In genomic region chr6:32837651-32838113, GRCh38 we compare ENCODE assay signal across 8 cellular contexts. TPM values are rescaled to one million over a fixed set of nuclear protein-coding genes. Genes with fewer than 3 reads are reported as not detected.
A peak's percentile ranks its signal among the peaks of the same experiment; 100 is the strongest.
DNase-seq lines count a peak whose midpoint lies in the region; ATAC-seq and TF ChIP-seq lines count a peak whose summit lies in the region.

No MANE protein-coding gene starts in this region.

- H3K27me3 ChIP-seq in adipocyte (replicated peaks; ENCODE audit: control insufficient read depth, insufficient read depth, low read length) (no peaks in the 10 kb centered on the region), transverse colon (no peaks in the 10 kb centered on the region)

- peak overlapping the region; percentile 88 for H3K4me3 Mint-ChIP-seq in stimulated activated naive CD8-positive, alpha-beta T cell treated with anti-CD3 and anti-CD28 coated beads, Interleukin-15, Interleukin-2, amounts not matched to agents 100 ng/mL and 50 ng/mL, for 24 hours

- no peak for DNase-seq in stimulated activated naive CD8-positive, alpha-beta T cell treated with anti-CD3 and anti-CD28 coated beads, Interleukin-15, Interleukin-2, amounts not matched to agents 100 U/mL and 50 U/mL, for 24 hours
- no peak for DNase-seq in adipocyte (ENCODE audit: low read depth)
- peak; percentile 87 for DNase-seq in kidney tubule cell (ENCODE audit: low spot score)
- DNase-seq in transverse colon: no peak
- DNase-seq in NCI-H146 treated with DMSO at 0.1 percent for 48 hours (lab: John Stamatoyannopoulos, UW; ENCODE audit: unreplicated experiment): no peak
- DNase-seq in HEK293T (ENCODE audit: extremely low spot score): no peak

- CTCF ChIA-PET in HEK293T (lab: Yijun Ruan, JAX): interaction anchor here (0.6 to 3.2 kb wide), 17 partner anchors 11 to 424 kb away, joined by 3 to 74 read pairs (median 7); partner anchors contain the start of genes PSMB9 and TAP1

- POLR2A ChIA-PET in HEK293T (lab: Yijun Ruan, JAX): interaction anchor here (0.6 to 3.1 kb wide), 18 partner anchors 8 to 147 kb away, joined by 3 to 54 read pairs (median 6); partner anchors contain the start of genes PSMB9 and TAP1

- peak overlapping the region; percentile 88 for H3K4me3 ChIP-seq in adipocyte (ENCODE audit: low read length)
- H3K4me3 ChIP-seq in transverse colon: peak overlapping the region; percentile 60 to 93 (median 86)

- H3K9me3 ChIP-seq in adipocyte (ENCODE audit: control insufficient read depth, low read length) (no peaks in the 10 kb centered on the region), transverse colon (no peaks in the 10 kb centered on the region)

- H3K36me3 ChIP-seq in adipocyte (ENCODE audit: control insufficient read depth, insufficient read depth, low read length, severe bottlenecking) (peaks cover 22% of the 10 kb centered on the region), transverse colon (peaks cover 0 to 22% (median 0%) of the 10 kb centered on the region in 4 donors)

- 31% methylated on average over 9 of the region's 12 CpGs; no CpG with 5 or more reads in 1 of the 2 donors for WGBS in transverse colon (ENCODE audit: low coverage in 1 of 2), 2 donors

- H3K4me1 Mint-ChIP-seq in stimulated activated naive CD8-positive, alpha-beta T cell treated with anti-CD3 and anti-CD28 coated beads, Interleukin-15, Interleukin-2, amounts not matched to agents 100 ng/mL and 50 ng/mL, for 24 hours (ENCODE audit: low read depth): peaks cover 87% of the 10 kb centered on the region

- TF ChIP-seq CTCF in transverse colon (IDR thresholded peaks at IDR 0.05): no peak

- no peak for TF ChIP-seq POLR2A in transverse colon (IDR thresholded peaks at IDR 0.05)

- no peaks in the 10 kb centered on the region for H3K27me3 Mint-ChIP-seq in stimulated activated naive CD8-positive, alpha-beta T cell treated with anti-CD3 and anti-CD28 coated beads, Interleukin-15, Interleukin-2, amounts not matched to agents 100 ng/mL and 50 ng/mL, for 24 hours

- peaks cover 83% of the 10 kb centered on the region for H3K36me3 Mint-ChIP-seq in stimulated activated naive CD8-positive, alpha-beta T cell treated with anti-CD3 and anti-CD28 coated beads, Interleukin-15, Interleukin-2, amounts not matched to agents 100 ng/mL and 50 ng/mL, for 24 hours (ENCODE audit: low read depth)

- H3K9ac ChIP-seq in adipocyte (ENCODE audit: low read length): peak overlapping the region; percentile 90

- H3K27ac Mint-ChIP-seq in stimulated activated naive CD8-positive, alpha-beta T cell treated with anti-CD3 and anti-CD28 coated beads, Interleukin-15, Interleukin-2, amounts not matched to agents 100 ng/mL and 50 ng/mL, for 24 hours: peak overlapping the region; percentile 76

- in situ Hi-C loops in transverse colon (cut with MboI; ENCODE audit: low pct_ligation_motif_present in 1 of 4, low pct_unique_long_range_greater_than_20kb in 1 of 4, low sequenced_read_pairs in 3 of 4): no loop called here

- ATAC-seq in stimulated activated naive CD8-positive, alpha-beta T cell treated with anti-CD3 and anti-CD28 coated beads, Interleukin-15, Interleukin-2, amounts not matched to agents 100 U/mL and 50 U/mL, for 24 hours: no peak
- ATAC-seq in HG02642 (IDR thresholded peaks at IDR 0.05; ENCODE audit: poor library complexity, unreplicated experiment): no peak

- H3K9me3 Mint-ChIP-seq in stimulated activated naive CD8-positive, alpha-beta T cell treated with anti-CD3 and anti-CD28 coated beads, Interleukin-15, Interleukin-2, amounts not matched to agents 100 ng/mL and 50 ng/mL, for 24 hours: no peaks in the 10 kb centered on the region

- H3K27ac ChIP-seq in transverse colon: peak overlapping the region; percentile 92 to 99 (median 96)

- peaks cover 7% of the 10 kb centered on the region for H3K4me1 ChIP-seq in adipocyte (ENCODE audit: control insufficient read depth, insufficient read depth, low read length)
- peaks cover 3 to 27% (median 10%) of the 10 kb centered on the region in 4 donors for H3K4me1 ChIP-seq in transverse colon

- intact Hi-C loops in transverse colon (cut with DNase I; ENCODE audit: low total_unique reads): no loop called here

- no peak for TF ChIP-seq EP300 in transverse colon (IDR thresholded peaks at IDR 0.05; ENCODE audit: low read depth)

TF ChIP-seq in HEK293T, 16 proteins besides CTCF, POLR2A, EP300 and RAD21:
- TF ChIP-seq SUZ12 (IDR thresholded peaks at IDR 0.05) (no peak), L3MBTL2 (conservative IDR thresholded peaks at IDR 0.05) (no peak), LEF1 (IDR thresholded peaks at IDR 0.05; ENCODE audit: borderline replicate concordance) (no peak), BHLHE40 (IDR thresholded peaks at IDR 0.05; ENCODE audit: borderline replicate concordance) (no peak), HDGF (IDR thresholded peaks at IDR 0.05; ENCODE audit: borderline replicate concordance) (no peak), TARDBP (IDR thresholded peaks at IDR 0.05) (no peak), CTBP1 (IDR thresholded peaks at IDR 0.05; ENCODE audit: borderline replicate concordance) (no peak), NFRKB (IDR thresholded peaks at IDR 0.05) (no peak)
TF ChIP-seq in HEK293T: peak in this region for 0.

RNA-seq across cellular contexts. Expression of gene TAP2, which starts 0.9 kb away (rescaled TPM):
- 10 to 100 TPM; 12.3 to 48.2 (median 27.1) TPM for total RNA-seq in transverse colon

RNA-seq across cellular contexts. Expression of gene PSMB8, which starts 6.2 kb away (rescaled TPM):
- 10 to 100 TPM in 3 of 4 donors, 1 to 10 TPM in 1; 9.4 to 95.2 (median 72.6) TPM for total RNA-seq in transverse colon

RNA-seq across cellular contexts. Expression of gene TAP1, which starts 15.8 kb away (rescaled TPM):
- total RNA-seq in transverse colon: 10 to 100 TPM; 63.2 to 87.9 (median 75.3) TPM

RNA-seq across cellular contexts. Expression of gene PSMB9, which starts 16.3 kb away (rescaled TPM):
- total RNA-seq in transverse colon: 10 to 100 TPM; 14.6 to 44.1 (median 32.9) TPM

RNA-seq across cellular contexts. Expression of gene HLA-DOB, which starts 20.9 kb away (rescaled TPM):
- total RNA-seq in transverse colon: 1 to 10 TPM in 1 of 4 donors, not detected in 3; 5.7 TPM
